In the genomic region with DNA sequence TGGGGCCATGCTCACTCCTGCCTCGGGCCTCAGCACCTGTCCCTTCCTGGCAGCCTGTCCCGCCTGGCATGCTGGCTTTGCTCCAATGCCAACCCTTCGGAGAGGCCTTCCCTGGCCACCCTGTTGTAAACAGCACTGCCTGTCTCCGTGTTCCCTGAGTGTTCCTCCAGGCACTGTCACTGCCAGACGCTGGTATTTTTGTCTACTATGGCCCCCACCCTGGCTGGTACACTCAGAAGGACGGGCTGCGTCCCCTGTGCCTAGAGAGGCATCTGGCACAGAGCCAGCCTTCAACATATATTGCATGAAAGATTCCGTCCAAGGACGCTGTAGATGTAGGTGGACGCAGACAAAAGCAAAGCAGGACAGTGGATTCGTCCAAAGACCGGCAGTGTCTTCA, we compare ENCODE assay signal across 18 cellular contexts. TPM values are rescaled to one million over a fixed set of nuclear protein-coding genes. Genes with fewer than 3 reads are reported as not detected.
A peak's percentile ranks its signal among the peaks of the same experiment; 100 is the strongest.
DNase-seq lines count a peak whose midpoint lies in the region; ATAC-seq and TF ChIP-seq lines count a peak whose summit lies in the region.
"Had no signal": no experiment of that assay in that cellular context is flagged by ENCODE, and none has a peak within 500 bp of the region (broad histone marks: within the 10 kb centered on the region; RNA-seq: fewer than 3 reads in every experiment).

No MANE protein-coding gene starts in this region.

- no peak for TF ChIP-seq POLR2A in upper lobe of left lung (IDR thresholded peaks at IDR 0.05)

- peaks cover 4 to 5% of the 10 kb centered on the region in 2 donors for H3K27me3 ChIP-seq in duodenal mucosa (ENCODE audit: control insufficient read depth in 1 of 2, insufficient read depth in 2 of 2, low read length in 2 of 2)
- H3K27me3 ChIP-seq in upper lobe of left lung, result peaks cover 0 to 9% (median 4%) of the 10 kb centered on the region in 4 donors
- peaks cover 9% of the 10 kb centered on the region for H3K27me3 ChIP-seq in ascending aorta

- peak overlapping the region; percentile 12 to 68 for H3K9ac ChIP-seq in duodenal mucosa (ENCODE audit: low read depth in 1 of 2, low read length in 2 of 2)

- TF ChIP-seq CTCF in upper lobe of left lung (IDR thresholded peaks at IDR 0.05) (no peak), ascending aorta (IDR thresholded peaks at IDR 0.05) (no peak)

- peaks cover 59 to 69% of the 10 kb centered on the region in 2 donors for H3K4me1 ChIP-seq in duodenal mucosa (ENCODE audit: control insufficient read depth in 1 of 2, insufficient read depth in 2 of 2, low read length in 2 of 2)
- H3K4me1 ChIP-seq in upper lobe of left lung, result peaks cover 0 to 18% (median 13%) of the 10 kb centered on the region in 4 donors
- no peaks in the 10 kb centered on the region for H3K4me1 ChIP-seq in ascending aorta

- ATAC-seq in upper lobe of left lung (ENCODE audit: low FRiP score in 2 of 2), result no peak
- no peak for ATAC-seq in GM18907 (IDR thresholded peaks at IDR 0.05; ENCODE audit: unreplicated experiment)
- ATAC-seq: activated T-helper 17 cell treated with anti-CD3 and anti-CD28 coated beads, Interleukin-2, amount 50 U/mL, for 72 hours; T-cell had no signal

- DNase-seq in activated gamma-delta T cell treated with Interleukin-2 at 50 U/mL for 16 hours (peak; percentile 1), activated gamma-delta T cell (lab: John Stamatoyannopoulos, UW) (no peak), mucosa of gallbladder (ENCODE audit: low spot score) (peak; percentile 63), upper lobe of left lung (peak; percentile 39 to 58), ascending aorta (ENCODE audit: low spot score in 2 of 2) (no peak), H4 (ENCODE audit: low spot score) (no peak)
- DNase-seq: activated CD8-positive, alpha-beta memory T cell treated with anti-CD3 and anti-CD28 coated beads for 24 hours; amniotic stem cell; foreskin melanocyte; IMR-90; RPMI8226; T-cell had no signal

- H3K4me3 ChIP-seq in duodenal mucosa (ENCODE audit: low read depth in 1 of 2, low read length in 2 of 2) (peak overlapping the region; percentile 10 to 55), upper lobe of left lung (no peak overlapping the region), ascending aorta (no peak overlapping the region)
- H3K4me3 ChIP-seq: skin epidermis, tibial nerve had no signal

- no peaks in the 10 kb centered on the region for H3K9me3 ChIP-seq in duodenal mucosa (ENCODE audit: control insufficient read depth in 1 of 2, low read length in 2 of 2)
- no peaks in the 10 kb centered on the region for H3K9me3 ChIP-seq in upper lobe of left lung
- H3K9me3 ChIP-seq in ascending aorta, result no peaks in the 10 kb centered on the region
- H3K9me3 ChIP-seq: tibial nerve had no signal

- H3K27ac ChIP-seq in duodenal mucosa (ENCODE audit: low read depth, low read length) (no peak overlapping the region), upper lobe of left lung (no peak overlapping the region), ascending aorta (no peak overlapping the region)
- H3K27ac ChIP-seq: skin epidermis, tibial nerve had no signal

- WGBS in upper lobe of left lung, 2 donors, result 50 to 68% methylated on average over 12 of the region's 12 CpGs

- no peaks in the 10 kb centered on the region for H3K36me3 ChIP-seq in duodenal mucosa (ENCODE audit: control insufficient read depth in 1 of 2, insufficient read depth in 2 of 2, low read length in 2 of 2)
- no peaks in the 10 kb centered on the region for H3K36me3 ChIP-seq in upper lobe of left lung
- no peaks in the 10 kb centered on the region for H3K36me3 ChIP-seq in ascending aorta
- H3K36me3 ChIP-seq: tibial nerve had no signal

- intact Hi-C loops in ascending aorta (cut with DNase I), result loop anchor here (5.0 to 10.0 kb wide), 2 partner anchors 479 to 552 kb away; no protein-coding TSS in a partner anchor

- TF ChIP-seq EP300 in upper lobe of left lung (IDR thresholded peaks at IDR 0.05), result no peak

RNA-seq across cellular contexts. Expression of a gene that starts 2.7 kb away (rescaled TPM):
- total RNA-seq in mucosa of gallbladder, result 4.7 TPM
- 10 to 100 TPM in 3 of 6 donors, 1 to 10 TPM in 2, not detected in 1; 5.2 to 14.7 (median 12.5) TPM for total RNA-seq in upper lobe of left lung
- total RNA-seq in ascending aorta, result not detected
- not detected in 2 replicates for total RNA-seq in H4 (2014; rRNA removed; shearing (Covaris generic))
- total RNA-seq: A673; activated T-helper 17 cell treated with anti-CD3 and anti-CD28 coated beads, Interleukin-2, amount 50 U/mL, for 72 hours; IMR-90 had no signal

RNA-seq across cellular contexts. Expression of a gene that starts 55.6 kb away (rescaled TPM):
- 3.7 TPM for total RNA-seq in mucosa of gallbladder
- total RNA-seq in upper lobe of left lung, result 1 to 10 TPM; 1.8 to 7.3 (median 3.5) TPM
- 32.6 TPM for total RNA-seq in ascending aorta
- 0.77 and 1.6 TPM in 2 replicates for total RNA-seq in H4 (2014; rRNA removed; shearing (Covaris generic))
- total RNA-seq: IMR-90 had no signal

Comparison
In these comparisons a context has a peak if more than half of its experiments do, and no peak if none do; other contexts are left out.
1. DNase-seq: peak in activated gamma-delta T cell treated with Interleukin-2 at 50 U/mL for 16 hours (single experiment), mucosa of gallbladder (single experiment) and upper lobe of left lung (2 of 2); none in activated gamma-delta T cell (single experiment), ascending aorta (0 of 2) and H4 (single experiment).
2. H3K4me3 ChIP-seq: peak in duodenal mucosa (2 of 2); none in upper lobe of left lung (0 of 4) and ascending aorta (0 of 2).